In genomic region chr6:26199057-26199772, GRCh38 we compare ENCODE assay signal across 1 cellular context.
TF ChIP-seq lines count a peak whose summit lies in the region.

No MANE protein-coding gene starts in this region.

TF ChIP-seq in HepG2, 621 proteins besides CTCF, POLR2A, EP300 and RAD21 (continued from another document and continues in another):
- TF ChIP-seq MAX (IDR thresholded peaks at IDR 0.05) = peak; percentile 50; the same call in 1 of the 2 replicates
- no peak for TF ChIP-seq ZNF597 (CRISPR knock-in tag; IDR thresholded peaks at IDR 0.05)
- TF ChIP-seq ZBTB46 (CRISPR knock-in tag; IDR thresholded peaks at IDR 0.05; ENCODE audit: borderline replicate concordance) = no peak
- no peak; the same call in 1 of the 2 replicates for TF ChIP-seq ETS1 (CRISPR knock-in tag; IDR thresholded peaks at IDR 0.05)
- TF ChIP-seq ATAD3A (CRISPR knock-in tag; IDR thresholded peaks at IDR 0.05) = no peak
- TF ChIP-seq ZFP36 (IDR thresholded peaks at IDR 0.05; ENCODE audit: borderline replicate concordance, low read depth, low read length, partially characterized antibody) = peak; percentile 3
- TF ChIP-seq HMGXB4 (CRISPR knock-in tag; IDR thresholded peaks at IDR 0.05; ENCODE audit: borderline replicate concordance in 1 of 2, low read depth in 1 of 2) = peak; percentile 77 to 86
- no peak for TF ChIP-seq HCFC1 (IDR thresholded peaks at IDR 0.05; ENCODE audit: low read depth, low read length)
- no peak for TF ChIP-seq KAT2B (IDR thresholded peaks at IDR 0.05; ENCODE audit: borderline replicate concordance, low read depth, low read length)
- TF ChIP-seq IKZF1 (IDR thresholded peaks at IDR 0.05) = no peak
- TF ChIP-seq ZNF513 (CRISPR knock-in tag; conservative IDR thresholded peaks at IDR 0.05) = no peak
- TF ChIP-seq, protein P1, sequence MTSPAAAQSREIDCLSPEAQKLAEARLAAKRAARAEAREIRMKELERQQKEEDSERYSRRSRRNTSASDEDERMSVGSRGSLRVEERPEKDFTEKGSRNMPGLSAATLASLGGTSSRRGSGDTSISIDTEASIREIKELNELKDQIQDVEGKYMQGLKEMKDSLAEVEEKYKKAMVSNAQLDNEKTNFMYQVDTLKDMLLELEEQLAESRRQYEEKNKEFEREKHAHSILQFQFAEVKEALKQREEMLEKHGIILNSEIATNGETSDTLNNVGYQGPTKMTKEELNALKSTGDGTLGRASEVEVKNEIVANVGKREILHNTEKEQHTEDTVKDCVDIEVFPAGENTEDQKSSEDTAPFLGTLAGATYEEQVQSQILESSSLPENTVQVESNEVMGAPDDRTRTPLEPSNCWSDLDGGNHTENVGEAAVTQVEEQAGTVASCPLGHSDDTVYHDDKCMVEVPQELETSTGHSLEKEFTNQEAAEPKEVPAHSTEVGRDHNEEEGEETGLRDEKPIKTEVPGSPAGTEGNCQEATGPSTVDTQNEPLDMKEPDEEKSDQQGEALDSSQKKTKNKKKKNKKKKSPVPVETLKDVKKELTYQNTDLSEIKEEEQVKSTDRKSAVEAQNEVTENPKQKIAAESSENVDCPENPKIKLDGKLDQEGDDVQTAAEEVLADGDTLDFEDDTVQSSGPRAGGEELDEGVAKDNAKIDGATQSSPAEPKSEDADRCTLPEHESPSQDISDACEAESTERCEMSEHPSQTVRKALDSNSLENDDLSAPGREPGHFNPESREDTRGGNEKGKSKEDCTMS (CRISPR knock-in tag; conservative IDR thresholded peaks at IDR 0.05) = no peak
- TF ChIP-seq ZIK1 (CRISPR knock-in tag; IDR thresholded peaks at IDR 0.05; ENCODE audit: borderline replicate concordance, low read depth) = peak; percentile 77; the same call in 1 of the 2 replicates
- peak; percentile 4; the same call in 1 of the 2 replicates for TF ChIP-seq ISL2 (CRISPR knock-in tag; IDR thresholded peaks at IDR 0.05)
- TF ChIP-seq PTBP1 (IDR thresholded peaks at IDR 0.05; ENCODE audit: low read depth, low read length, poor library complexity, severe bottlenecking) = no peak
- no peak; the same call in 1 of the 2 replicates for TF ChIP-seq RFXANK (CRISPR knock-in tag; IDR thresholded peaks at IDR 0.05)
- no peak for TF ChIP-seq ZBED4 (CRISPR knock-in tag; IDR thresholded peaks at IDR 0.05; ENCODE audit: borderline replicate concordance)
- 0 out of 2 replicates have a peak, but pooled peaks have one; percentile 4 for TF ChIP-seq FOXA3 (CRISPR knock-in tag; IDR thresholded peaks at IDR 0.05)
- TF ChIP-seq TEAD3 (CRISPR knock-in tag; optimal IDR thresholded peaks at IDR 0.05; ENCODE audit: borderline replicate concordance) = peak; percentile 49
- TF ChIP-seq NCOA2 (CRISPR knock-in tag; IDR thresholded peaks at IDR 0.05) = peak; percentile 29
- peak; percentile 79 for TF ChIP-seq HDAC1 (CRISPR knock-in tag; IDR thresholded peaks at IDR 0.05)
- TF ChIP-seq MXI1 (IDR thresholded peaks at IDR 0.05; ENCODE audit: borderline replicate concordance, low read depth, low read length) = 0 out of 3 replicates have a peak, but pooled peaks have one; percentile 9
- 0 out of 2 replicates have a peak, but pooled peaks have one; percentile 36 for TF ChIP-seq ZNF646 (CRISPR knock-in tag; IDR thresholded peaks at IDR 0.05)
- TF ChIP-seq PAF1 (CRISPR knock-in tag; IDR thresholded peaks at IDR 0.05) = no peak
- TF ChIP-seq CCAR2 (optimal IDR thresholded peaks at IDR 0.05; ENCODE audit: low read depth, low read length) = no peak
- TF ChIP-seq, protein P2, sequence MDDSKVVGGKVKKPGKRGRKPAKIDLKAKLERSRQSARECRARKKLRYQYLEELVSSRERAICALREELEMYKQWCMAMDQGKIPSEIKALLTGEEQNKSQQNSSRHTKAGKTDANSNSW (CRISPR knock-in tag; IDR thresholded peaks at IDR 0.05; ENCODE audit: borderline replicate concordance) = no peak
- TF ChIP-seq, protein P3, sequence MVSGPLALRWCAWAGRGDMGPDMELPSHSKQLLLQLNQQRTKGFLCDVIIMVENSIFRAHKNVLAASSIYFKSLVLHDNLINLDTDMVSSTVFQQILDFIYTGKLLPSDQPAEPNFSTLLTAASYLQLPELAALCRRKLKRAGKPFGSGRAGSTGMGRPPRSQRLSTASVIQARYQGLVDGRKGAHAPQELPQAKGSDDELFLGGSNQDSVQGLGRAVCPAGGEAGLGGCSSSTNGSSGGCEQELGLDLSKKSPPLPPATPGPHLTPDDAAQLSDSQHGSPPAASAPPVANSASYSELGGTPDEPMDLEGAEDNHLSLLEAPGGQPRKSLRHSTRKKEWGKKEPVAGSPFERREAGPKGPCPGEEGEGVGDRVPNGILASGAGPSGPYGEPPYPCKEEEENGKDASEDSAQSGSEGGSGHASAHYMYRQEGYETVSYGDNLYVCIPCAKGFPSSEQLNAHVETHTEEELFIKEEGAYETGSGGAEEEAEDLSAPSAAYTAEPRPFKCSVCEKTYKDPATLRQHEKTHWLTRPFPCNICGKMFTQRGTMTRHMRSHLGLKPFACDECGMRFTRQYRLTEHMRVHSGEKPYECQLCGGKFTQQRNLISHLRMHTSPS (CRISPR knock-in tag; IDR thresholded peaks at IDR 0.05; ENCODE audit: low read depth) = peak; percentile 38; the same call in 1 of the 2 replicates
